In the genomic region with DNA sequence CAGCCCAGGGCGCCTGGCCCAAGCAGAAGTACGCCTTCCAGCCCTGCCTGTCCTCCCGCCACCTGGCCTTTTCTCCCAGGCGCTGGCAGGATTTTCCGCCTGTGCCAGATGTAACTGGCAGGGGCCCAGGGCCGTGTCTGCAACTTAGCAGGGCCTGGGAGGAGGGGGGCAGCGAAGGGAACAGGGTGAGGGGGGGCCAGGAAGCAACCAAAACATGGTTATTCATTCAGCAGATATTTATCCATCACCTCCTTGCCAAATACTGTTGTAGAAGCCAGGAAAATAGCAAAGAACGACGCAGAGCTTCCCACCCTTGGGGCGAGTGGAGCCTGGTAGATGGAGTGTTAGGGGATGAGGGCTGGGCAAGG, we compare ENCODE assay signal across 8 cellular contexts. TPM values are rescaled to one million over a fixed set of nuclear protein-coding genes. Genes with fewer than 3 reads are reported as not detected.
DNase-seq lines count a peak whose midpoint lies in the region; ATAC-seq and TF ChIP-seq lines count a peak whose summit lies in the region.

No MANE protein-coding gene starts in this region.

- H3K4me1 Mint-ChIP-seq in dendritic cell treated with granulocyte-macrophage colony-stimulating factor and Interleukin-4, amounts not matched to agents 40 ng/mL and 50 ng/mL, for 4 days (ENCODE audit: low read depth), result peaks cover 17% of the 10 kb centered on the region
- H3K4me1 Mint-ChIP-seq in mesothelial cell of epicardium, result peaks cover 37% of the 10 kb centered on the region

- H3K9me3 ChIP-seq in aorta (ENCODE audit: control insufficient read depth, low read length), result no peaks in the 10 kb centered on the region

- intact Hi-C loops in dendritic cell treated with granulocyte-macrophage colony-stimulating factor and Interleukin-4, amounts not matched to agents 40 ng/mL and 50 ng/mL, for 4 days (cut with micrococcal nuclease), result no loop called here
- intact Hi-C loops in aorta (cut with DNase I), result loop anchor here in 1 of 2 donors (5.0 kb wide), 1 partner anchor 54 kb away; no protein-coding TSS in a partner anchor

- ATAC-seq in aorta (ENCODE audit: low FRiP score) (peak; percentile 88), GM21447 (IDR thresholded peaks at IDR 0.05; ENCODE audit: unreplicated experiment) (no peak), HG02840 (IDR thresholded peaks at IDR 0.05; ENCODE audit: low FRiP score, unreplicated experiment) (no peak)

- H3K4me1 ChIP-seq in aorta (ENCODE audit: control insufficient read depth in 1 of 2, insufficient read depth in 2 of 2, low read length in 2 of 2), result no peaks in the 10 kb centered on the region

- H3K27ac Mint-ChIP-seq in dendritic cell treated with granulocyte-macrophage colony-stimulating factor and Interleukin-4, amounts not matched to agents 40 ng/mL and 50 ng/mL, for 4 days, result peak overlapping the region; percentile 0
- H3K27ac Mint-ChIP-seq in mesothelial cell of epicardium, result peak overlapping the region; percentile 86

- H3K4me3 ChIP-seq in aorta (ENCODE audit: low read length in 2 of 2), result no peak overlapping the region

- DNase-seq in AG08396 (ENCODE audit: low spot score), result peak; percentile 81
- peak; percentile 50 for DNase-seq in NCI-H2107 treated with DMSO at 0.1 percent for 48 hours (lab: John Stamatoyannopoulos, UW; ENCODE audit: unreplicated experiment)
- no peak for DNase-seq in mesothelial cell of epicardium (ENCODE audit: low spot score in 2 of 2, unreplicated experiment in 2 of 2)
- DNase-seq in aorta, result peak; percentile 95 to 97
- no peak for DNase-seq in T-helper 2 cell

- H3K36me3 Mint-ChIP-seq in dendritic cell treated with granulocyte-macrophage colony-stimulating factor and Interleukin-4, amounts not matched to agents 40 ng/mL and 50 ng/mL, for 4 days (ENCODE audit: low read depth), result no peaks in the 10 kb centered on the region
- H3K36me3 Mint-ChIP-seq in mesothelial cell of epicardium, result no peaks in the 10 kb centered on the region

- no peaks in the 10 kb centered on the region for H3K36me3 ChIP-seq in aorta (ENCODE audit: control insufficient read depth in 1 of 2, insufficient read depth in 2 of 2, low read length in 1 of 2)

- peak overlapping the region; percentile 7 to 87 for H3K27ac ChIP-seq in aorta (ENCODE audit: low read depth in 1 of 2, low read length in 2 of 2)

- WGBS in aorta, 2 donors, result 0 to 2% methylated on average over 10 of the region's 10 CpGs

- H3K4me3 Mint-ChIP-seq in dendritic cell treated with granulocyte-macrophage colony-stimulating factor and Interleukin-4, amounts not matched to agents 40 ng/mL and 50 ng/mL, for 4 days, result no peak overlapping the region
- peak overlapping the region; percentile 37 for H3K4me3 Mint-ChIP-seq in mesothelial cell of epicardium

- TF ChIP-seq CTCF in mesothelial cell of epicardium (IDR thresholded peaks at IDR 0.05; ENCODE audit: unreplicated experiment), result no peak

- no peaks in the 10 kb centered on the region for H3K27me3 ChIP-seq in aorta (ENCODE audit: control insufficient read depth in 1 of 2, insufficient read depth in 2 of 2, low read length in 1 of 2)

- peaks cover 64% of the 10 kb centered on the region for H3K27me3 Mint-ChIP-seq in dendritic cell treated with granulocyte-macrophage colony-stimulating factor and Interleukin-4, amounts not matched to agents 40 ng/mL and 50 ng/mL, for 4 days
- peaks cover 2% of the 10 kb centered on the region for H3K27me3 Mint-ChIP-seq in mesothelial cell of epicardium (ENCODE audit: low read depth)

- no peaks in the 10 kb centered on the region for H3K9me3 Mint-ChIP-seq in dendritic cell treated with granulocyte-macrophage colony-stimulating factor and Interleukin-4, amounts not matched to agents 40 ng/mL and 50 ng/mL, for 4 days
- no peaks in the 10 kb centered on the region for H3K9me3 Mint-ChIP-seq in mesothelial cell of epicardium

RNA-seq across cellular contexts. Expression of a gene that starts 5.6 kb away (rescaled TPM):
- 4.3 to 7.6 TPM (median 6.9 TPM) in 3 replicates for total RNA-seq in mesothelial cell of epicardium
- total RNA-seq in aorta, result 1 to 10 TPM in 1 of 2 donors, under 1 TPM in 1; 0.65 to 3.5 TPM
- 10 to 100 TPM in 1 of 2 donors, 1 to 10 TPM in 1; 4.0 to 12.0 TPM for polyA plus RNA-seq in aorta

RNA-seq across cellular contexts. Expression of a gene that starts 38.2 kb away (rescaled TPM):
- 7.8 to 9.9 TPM (median 7.9 TPM) in 3 replicates for total RNA-seq in mesothelial cell of epicardium
- 1 to 10 TPM; 4.1 to 4.5 TPM for total RNA-seq in aorta
- 1 to 10 TPM; 1.3 to 3.1 TPM for polyA plus RNA-seq in aorta

RNA-seq across cellular contexts. Expression of a gene that starts 46.1 kb away (rescaled TPM):
- total RNA-seq in mesothelial cell of epicardium (101 to 103 TPM (median 101 TPM) in 3 replicates), aorta (10 to 100 TPM; 32.9 to 54.8 TPM)
- polyA plus RNA-seq in aorta, result 100 to 1,000 TPM in 1 of 2 donors, 10 to 100 TPM in 1; 32.7 to 127 TPM

Comparison
In these comparisons a context has a peak if more than half of its experiments do, and no peak if none do; other contexts are left out.
1. DNase-seq: peak in AG08396 (single experiment), NCI-H2107 treated with DMSO at 0.1 percent for 48 hours (single experiment) and aorta (2 of 2); none in mesothelial cell of epicardium (0 of 2) and T-helper 2 cell (0 of 5).